Comparison of ENCODE assay signal across 8 cellular contexts in genomic region chr11:64244966-64245365, GRCh38. TPM values are rescaled to one million over a fixed set of nuclear protein-coding genes. Genes with fewer than 3 reads are reported as not detected.
A peak's percentile ranks its signal among the peaks of the same experiment; 100 is the strongest.
DNase-seq lines count a peak whose midpoint lies in the region; ATAC-seq, FAIRE-seq and TF ChIP-seq lines count a peak whose summit lies in the region.

No MANE protein-coding gene starts in this region.

- H3K27me3 Mint-ChIP-seq in activated CD8-positive, alpha-beta memory T cell treated with anti-CD3 and anti-CD28 coated beads, Interleukin-2, amount 10 ng/mL, durations not matched to agents 7 days and 5 days, result no peaks in the 10 kb centered on the region

- H3K4me3 Mint-ChIP-seq in activated CD8-positive, alpha-beta memory T cell treated with anti-CD3 and anti-CD28 coated beads, Interleukin-2, amount 10 ng/mL, durations not matched to agents 7 days and 5 days, result peak overlapping the region; percentile 83

- no peaks in the 10 kb centered on the region for H3K36me3 Mint-ChIP-seq in activated CD8-positive, alpha-beta memory T cell treated with anti-CD3 and anti-CD28 coated beads, Interleukin-2, amount 10 ng/mL, durations not matched to agents 7 days and 5 days

- no peak for TF ChIP-seq POLR2A in thyroid gland (IDR thresholded peaks at IDR 0.05)

- no peaks in the 10 kb centered on the region for H3K9me3 Mint-ChIP-seq in activated CD8-positive, alpha-beta memory T cell treated with anti-CD3 and anti-CD28 coated beads, Interleukin-2, amount 10 ng/mL, durations not matched to agents 7 days and 5 days (ENCODE audit: low read depth)

- H3K27ac ChIP-seq in left lung (peak overlapping the region; percentile 68 to 71), thyroid gland (peak overlapping the region in 2 of 3 donors; percentile 65 to 84)

- peaks cover 42% of the 10 kb centered on the region for H3K4me1 ChIP-seq in adipocyte (ENCODE audit: control insufficient read depth, insufficient read depth, low read length)
- peaks cover 14 to 62% of the 10 kb centered on the region in 2 donors for H3K4me1 ChIP-seq in left lung
- peaks cover 33% of the 10 kb centered on the region in 2 donors for H3K4me1 ChIP-seq in thyroid gland

- H3K27me3 ChIP-seq in adipocyte (replicated peaks; ENCODE audit: control insufficient read depth, insufficient read depth, low read length) (no peaks in the 10 kb centered on the region), left lung (no peaks in the 10 kb centered on the region), thyroid gland (no peaks in the 10 kb centered on the region)

- ATAC-seq in activated CD8-positive, alpha-beta memory T cell treated with anti-CD3 and anti-CD28 coated beads, Interleukin-2, amount 10 ng/mL, durations not matched to agents 7 days and 5 days, result no peak
- ATAC-seq in left lung, result no peak
- no peak for ATAC-seq in GM18909 (IDR thresholded peaks at IDR 0.05; ENCODE audit: poor library complexity, unreplicated experiment)

- DNase-seq in activated CD8-positive, alpha-beta memory T cell treated with anti-CD3 and anti-CD28 coated beads, Interleukin-2, amount 10 ng/mL, durations not matched to agents 7 days and 5 days, result no peak
- DNase-seq in activated CD8-positive, alpha-beta memory T cell treated with anti-CD3 and anti-CD28 coated beads for 24 hours, result no peak
- DNase-seq in adipocyte (ENCODE audit: low read depth) (no peak), left lung (peak in 1 of 2 donors; percentile 57), thyroid gland (no peak), frontal cortex (ENCODE audit: low spot score in 2 of 2) (no peak), NCI-H2107 treated with DMSO at 0.1 percent for 48 hours (lab: John Stamatoyannopoulos, UW; ENCODE audit: unreplicated experiment) (no peak)

- H3K27ac Mint-ChIP-seq in activated CD8-positive, alpha-beta memory T cell treated with anti-CD3 and anti-CD28 coated beads, Interleukin-2, amount 10 ng/mL, durations not matched to agents 7 days and 5 days, result peak overlapping the region; percentile 90

- H3K4me1 Mint-ChIP-seq in activated CD8-positive, alpha-beta memory T cell treated with anti-CD3 and anti-CD28 coated beads, Interleukin-2, amount 10 ng/mL, durations not matched to agents 7 days and 5 days, result peaks cover 39% of the 10 kb centered on the region

- H3K9me3 ChIP-seq in adipocyte (ENCODE audit: control insufficient read depth, low read length) (no peaks in the 10 kb centered on the region), left lung (no peaks in the 10 kb centered on the region), thyroid gland (no peaks in the 10 kb centered on the region)

- 62 to 64% methylated on average over 5 to 6 of the region's 6 CpGs for WGBS in thyroid gland, 2 donors

- CTCF ChIA-PET in activated CD8-positive, alpha-beta memory T cell treated with anti-CD3 and anti-CD28 coated beads, Interleukin-2, amount 10 ng/mL, durations not matched to agents 7 days and 5 days (lab: Charles Lee), result interaction anchor here (1.3 to 12.3 kb wide), 13 partner anchors 14 to 245 kb away, joined by 3 to 146 read pairs (median 8); partner anchors contain the start of genes BAD, CATSPERZ, DNAJC4 and ESRRA

- FAIRE-seq in frontal cortex (lab: Jason Lieb, UNC), result no peak

- H3K36me3 ChIP-seq in adipocyte (ENCODE audit: control insufficient read depth, insufficient read depth, low read length, severe bottlenecking), result peaks cover 14% of the 10 kb centered on the region
- H3K36me3 ChIP-seq in left lung, result peaks cover 0 to 20% of the 10 kb centered on the region in 2 donors
- no peaks in the 10 kb centered on the region for H3K36me3 ChIP-seq in thyroid gland

- H3K9ac ChIP-seq in adipocyte (ENCODE audit: low read length), result peak overlapping the region; percentile 98

- TF ChIP-seq CTCF in left lung (IDR thresholded peaks at IDR 0.05) (no peak), thyroid gland (IDR thresholded peaks at IDR 0.05) (no peak)

- H3K4me3 ChIP-seq in adipocyte (ENCODE audit: low read length) (peak overlapping the region; percentile 94), left lung (peak overlapping the region in 1 of 2 donors; percentile 77), thyroid gland (replicated peaks in 1 of 3) (peak overlapping the region in 1 of 3 donors; percentile 55)

- intact Hi-C loops in left lung (cut with DNase I) (no loop called here), thyroid gland (cut with DNase I) (no loop called here)

RNA-seq across cellular contexts. Expression of gene PPP1R14B, which starts 1.8 kb away (rescaled TPM):
- total RNA-seq in activated CD8-positive, alpha-beta memory T cell treated with anti-CD3 and anti-CD28 coated beads, Interleukin-2, amount 10 ng/mL, durations not matched to agents 7 days and 5 days, result 100 to 1,000 TPM; 142 to 177 TPM
- total RNA-seq in left lung, result 100 to 1,000 TPM; 154 to 200 TPM
- 100 to 1,000 TPM in 1 of 4 donors, 10 to 100 TPM in 3; 34.2 to 103 (median 83.8) TPM for total RNA-seq in thyroid gland
- 102 TPM for total RNA-seq in frontal cortex

RNA-seq across cellular contexts. Expression of gene FKBP2, which starts 4.1 kb away (rescaled TPM):
- 10 to 100 TPM; 23.4 to 23.9 TPM for total RNA-seq in activated CD8-positive, alpha-beta memory T cell treated with anti-CD3 and anti-CD28 coated beads, Interleukin-2, amount 10 ng/mL, durations not matched to agents 7 days and 5 days
- 10 to 100 TPM; 61.9 to 66.1 TPM for total RNA-seq in left lung
- 100 to 1,000 TPM; 107 to 271 (median 196) TPM for total RNA-seq in thyroid gland
- 26.1 TPM for total RNA-seq in frontal cortex

RNA-seq across cellular contexts. Expression of gene PLCB3, which starts 6.4 kb away (rescaled TPM):
- 10 to 100 TPM; 18.1 to 20.4 TPM for total RNA-seq in activated CD8-positive, alpha-beta memory T cell treated with anti-CD3 and anti-CD28 coated beads, Interleukin-2, amount 10 ng/mL, durations not matched to agents 7 days and 5 days
- 10 to 100 TPM; 39.1 to 42.7 TPM for total RNA-seq in left lung
- total RNA-seq in thyroid gland, result 10 to 100 TPM; 18.8 to 39.2 (median 23.5) TPM
- total RNA-seq in frontal cortex, result 4.9 TPM

RNA-seq across cellular contexts. Expression of gene VEGFB, which starts 10.6 kb away (rescaled TPM):
- 10 to 100 TPM; 53.4 to 54.8 TPM for total RNA-seq in activated CD8-positive, alpha-beta memory T cell treated with anti-CD3 and anti-CD28 coated beads, Interleukin-2, amount 10 ng/mL, durations not matched to agents 7 days and 5 days
- total RNA-seq in left lung (100 to 1,000 TPM; 107 to 132 TPM), thyroid gland (100 to 1,000 TPM in 1 of 4 donors, 10 to 100 TPM in 3; 52.9 to 101 (median 75.7) TPM), frontal cortex (17.9 TPM)

RNA-seq across cellular contexts. Expression of gene DNAJC4, which starts 14.6 kb away (rescaled TPM):
- 10 to 100 TPM; 29.7 to 37.0 TPM for total RNA-seq in activated CD8-positive, alpha-beta memory T cell treated with anti-CD3 and anti-CD28 coated beads, Interleukin-2, amount 10 ng/mL, durations not matched to agents 7 days and 5 days
- 10 to 100 TPM; 26.0 to 43.3 TPM for total RNA-seq in left lung
- 10 to 100 TPM; 10.9 to 48.6 (median 21.9) TPM for total RNA-seq in thyroid gland
- total RNA-seq in frontal cortex, result 9.8 TPM
